In genomic region chr10:27742195-27742925, GRCh38 we compare ENCODE assay signal across 8 cellular contexts. TPM values are rescaled to one million over a fixed set of nuclear protein-coding genes. Genes with fewer than 3 reads are reported as not detected.
DNase-seq lines count a peak whose midpoint lies in the region; ATAC-seq and TF ChIP-seq lines count a peak whose summit lies in the region.

No MANE protein-coding gene starts in this region.

- H3K36me3 ChIP-seq in KOPT-K1 (ENCODE audit: insufficient read depth, low read length) (no peaks in the 10 kb centered on the region), ascending aorta (no peaks in the 10 kb centered on the region), vagina (no peaks in the 10 kb centered on the region)

- H3K4me1 ChIP-seq in ascending aorta (peaks cover 0 to 9% of the 10 kb centered on the region in 2 donors), vagina (peaks cover 57% of the 10 kb centered on the region)

- DNase-seq in EL = peak; percentile 91
- peak in 1 of 2 donors; percentile 93 for DNase-seq in ascending aorta (ENCODE audit: low spot score in 2 of 2)
- DNase-seq in hippocampal formation (lab: John Stamatoyannopoulos, UW) = peak; percentile 20 to 32
- DNase-seq in renal cortical epithelial cell (ENCODE audit: low read depth) = peak; percentile 72
- DNase-seq in vagina (ENCODE audit: extremely low spot score in 2 of 2) = no peak

- peak; percentile 94 for ATAC-seq in GM21737 (IDR thresholded peaks at IDR 0.05; ENCODE audit: unreplicated experiment)

- TF ChIP-seq CTCF in ascending aorta (IDR thresholded peaks at IDR 0.05) (peak; percentile 86 to 90 (median 90)), vagina (IDR thresholded peaks at IDR 0.05) (peak; percentile 63 to 85 (median 69))

- no peak for TF ChIP-seq POLR2A in vagina (IDR thresholded peaks at IDR 0.05)

- H3K9me3 Mint-ChIP-seq in T-helper 1 cell treated with Interleukin-12 subunit alpha and Interleukin-12 subunit beta and Interleukin-4 antibody, amounts not matched to agents 30 μg/mL and 1 μg/mL, for 36 hours = no peaks in the 10 kb centered on the region

- H3K9me3 ChIP-seq in KOPT-K1 (ENCODE audit: insufficient read depth, low read length, poor library complexity, severe bottlenecking) (peaks cover 30% of the 10 kb centered on the region), ascending aorta (no peaks in the 10 kb centered on the region), vagina (no peaks in the 10 kb centered on the region)

- H3K4me3 ChIP-seq in ascending aorta (peak overlapping the region; percentile 50 to 78), vagina (peak overlapping the region; percentile 58 to 70)

- H3K27me3 ChIP-seq in ascending aorta = no peaks in the 10 kb centered on the region
- no peaks in the 10 kb centered on the region for H3K27me3 ChIP-seq in vagina

- H3K27ac Mint-ChIP-seq in T-helper 1 cell treated with Interleukin-12 subunit alpha and Interleukin-12 subunit beta and Interleukin-4 antibody, amounts not matched to agents 30 μg/mL and 1 μg/mL, for 36 hours = no peak overlapping the region

- H3K4me1 Mint-ChIP-seq in T-helper 1 cell treated with Interleukin-12 subunit alpha and Interleukin-12 subunit beta and Interleukin-4 antibody, amounts not matched to agents 30 μg/mL and 1 μg/mL, for 36 hours (ENCODE audit: low read depth) = peaks cover 18% of the 10 kb centered on the region

- intact Hi-C loops in ascending aorta (cut with DNase I) = loop anchor here (2.0 to 5.0 kb wide), 7 partner anchors 28 to 640 kb away; no protein-coding TSS in a partner anchor
- intact Hi-C loops in vagina (cut with DNase I) = loop anchor here (5.0 to 10.0 kb wide), 2 partner anchors 435 to 502 kb away; no protein-coding TSS in a partner anchor

- H3K27me3 Mint-ChIP-seq in T-helper 1 cell treated with Interleukin-12 subunit alpha and Interleukin-12 subunit beta and Interleukin-4 antibody, amounts not matched to agents 30 μg/mL and 1 μg/mL, for 36 hours (ENCODE audit: low read depth) = peaks cover 75% of the 10 kb centered on the region

- H3K36me3 Mint-ChIP-seq in T-helper 1 cell treated with Interleukin-12 subunit alpha and Interleukin-12 subunit beta and Interleukin-4 antibody, amounts not matched to agents 30 μg/mL and 1 μg/mL, for 36 hours (ENCODE audit: low read depth) = peaks cover 2% of the 10 kb centered on the region

- H3K27ac ChIP-seq in KOPT-K1 (ENCODE audit: low read depth, low read length, poor library complexity, severe bottlenecking) = peak overlapping the region; percentile 28
- H3K27ac ChIP-seq in ascending aorta = peak overlapping the region; percentile 92 to 98
- H3K27ac ChIP-seq in vagina = peak overlapping the region; percentile 76

- peak overlapping the region; percentile 73 for H3K4me3 Mint-ChIP-seq in T-helper 1 cell treated with Interleukin-12 subunit alpha and Interleukin-12 subunit beta and Interleukin-4 antibody, amounts not matched to agents 30 μg/mL and 1 μg/mL, for 36 hours

RNA-seq across cellular contexts. Expression of gene MKX, which starts 3.3 kb away (rescaled TPM):
- 15.8 TPM for total RNA-seq in ascending aorta
- total RNA-seq in renal cortical epithelial cell = 0.25 TPM in 1 of 2 replicates, not detected in the other
- 2.2 TPM for total RNA-seq in vagina

Comparison
In these comparisons a context has a peak if more than half of its experiments do, and no peak if none do; other contexts are left out.
1. DNase-seq: peak in EL (single experiment), hippocampal formation (2 of 2) and renal cortical epithelial cell (single experiment); none in vagina (0 of 2).
2. H3K27ac ChIP-seq: peak in every context shown above with its lines; median percentile 95 in ascending aorta; 76 in vagina; 28 in KOPT-K1.